Comparison of ENCODE assay signal across 7 cellular contexts in genomic region chr22:23451443-23452230, GRCh38.
DNase-seq lines count a peak whose midpoint lies in the region; ATAC-seq, FAIRE-seq and TF ChIP-seq lines count a peak whose summit lies in the region.
"Not testable (repeated sequence)": the region's sequence is repeated elsewhere in the genome, so short reads cannot be mapped to it uniquely, and the experiment has no call there.

No MANE protein-coding gene starts in this region.

- H3K36me3 ChIP-seq in esophagus muscularis mucosa; naive thymus-derived CD4-positive, alpha-beta T cell (ENCODE audit: control insufficient read depth in 2 of 3, insufficient read depth in 3 of 3, low read length in 3 of 3); ovary: not testable (repeated sequence)

- not testable (repeated sequence) for DNase-seq in CD4-positive, alpha-beta T cell; urothelium cell line (ENCODE audit: low spot score)
- DNase-seq in NCI-H2171 treated with DMSO at 0.1 percent for 48 hours (lab: John Stamatoyannopoulos, UW) (peak; percentile 26), esophagus muscularis mucosa (ENCODE audit: extremely low spot score) (peak; percentile 42), ovary (peak in 3 of 5 donors; percentile 66 to 73 (median 70))
- peak in 4 of 9 donors; percentile 6 to 51 (median 26) for DNase-seq in naive thymus-derived CD4-positive, alpha-beta T cell

- peak; percentile 68 for ATAC-seq in CD4-positive, alpha-beta T cell (ENCODE audit: poor library complexity)
- ATAC-seq in activated T-helper 17 cell treated with anti-CD3 and anti-CD28 coated beads, Interleukin-2, amount 50 U/mL, for 72 hours (replicated peaks): peak; percentile 31
- peak; percentile 53 for ATAC-seq in naive thymus-derived CD4-positive, alpha-beta T cell

- intact Hi-C loops in CD4-positive, alpha-beta T cell (cut with DNase I, micrococcal nuclease); esophagus muscularis mucosa (cut with DNase I); naive thymus-derived CD4-positive, alpha-beta T cell (cut with micrococcal nuclease): not testable (repeated sequence)
- intact Hi-C loops in ovary (cut with DNase I): loop anchor here in 1 of 4 donors (10.0 kb wide), 1 partner anchor 53 kb away; no protein-coding TSS in a partner anchor

- H3K4me3 Mint-ChIP-seq in CD4-positive, alpha-beta T cell; activated T-helper 17 cell treated with anti-CD3 and anti-CD28 coated beads, Interleukin-2, amount 50 U/mL, for 72 hours: not testable (repeated sequence)
- peak overlapping the region in 1 of 10 donors; percentile 49 for H3K4me3 Mint-ChIP-seq in naive thymus-derived CD4-positive, alpha-beta T cell

- TF ChIP-seq CTCF in CD4-positive, alpha-beta T cell (IDR thresholded peaks at IDR 0.05); esophagus muscularis mucosa (IDR thresholded peaks at IDR 0.05); ovary (IDR thresholded peaks at IDR 0.05): not testable (repeated sequence)

- not testable (repeated sequence) for H3K4me1 ChIP-seq in esophagus muscularis mucosa; naive thymus-derived CD4-positive, alpha-beta T cell (ENCODE audit: control insufficient read depth in 2 of 2, insufficient read depth in 2 of 2, low read length in 2 of 2); ovary (ENCODE audit: insufficient read depth)

- not testable (repeated sequence) for H3K27ac Mint-ChIP-seq in CD4-positive, alpha-beta T cell; activated T-helper 17 cell treated with anti-CD3 and anti-CD28 coated beads, Interleukin-2, amount 50 U/mL, for 72 hours; naive thymus-derived CD4-positive, alpha-beta T cell

- POLR2A ChIA-PET in CD4-positive, alpha-beta T cell (lab: Charles Lee); naive thymus-derived CD4-positive, alpha-beta T cell (lab: Charles Lee): not testable (repeated sequence)

- peak; percentile 83 for FAIRE-seq in urothelium cell line (lab: Jason Lieb, UNC)

- H3K27ac ChIP-seq in CD4-positive, alpha-beta T cell (ENCODE audit: low read depth, low read length); esophagus muscularis mucosa (replicated peaks in 1 of 4); naive thymus-derived CD4-positive, alpha-beta T cell (ENCODE audit: low read depth, low read length): not testable (repeated sequence)
- peak overlapping the region in 1 of 2 donors; percentile 73 for H3K27ac ChIP-seq in ovary

- H3K27me3 Mint-ChIP-seq in CD4-positive, alpha-beta T cell: peaks cover 21% of the 10 kb centered on the region
- H3K27me3 Mint-ChIP-seq in activated T-helper 17 cell treated with anti-CD3 and anti-CD28 coated beads, Interleukin-2, amount 50 U/mL, for 72 hours: peaks cover 20% of the 10 kb centered on the region
- H3K27me3 Mint-ChIP-seq in naive thymus-derived CD4-positive, alpha-beta T cell: peaks cover 13 to 21% (median 17%) of the 10 kb centered on the region in 5 donors

- 78% methylated on average over 20 of the region's 30 CpGs for WGBS in esophagus muscularis mucosa
- 32 to 47% (median 35%) methylated on average over 30 of the region's 30 CpGs for WGBS in ovary, 3 donors

- H3K27me3 ChIP-seq in CD4-positive, alpha-beta T cell (ENCODE audit: control insufficient read depth, insufficient read depth, low read length); naive thymus-derived CD4-positive, alpha-beta T cell (ENCODE audit: control insufficient read depth in 2 of 2, insufficient read depth in 2 of 2, low read length in 2 of 2); ovary: not testable (repeated sequence)
- peaks cover 0 to 16% (median 0%) of the 10 kb centered on the region in 4 donors for H3K27me3 ChIP-seq in esophagus muscularis mucosa

- not testable (repeated sequence) for H3K36me3 Mint-ChIP-seq in CD4-positive, alpha-beta T cell (ENCODE audit: low read depth); activated T-helper 17 cell treated with anti-CD3 and anti-CD28 coated beads, Interleukin-2, amount 50 U/mL, for 72 hours (ENCODE audit: low read depth); naive thymus-derived CD4-positive, alpha-beta T cell

- not testable (repeated sequence) for H3K9me3 ChIP-seq in CD4-positive, alpha-beta T cell (ENCODE audit: control insufficient read depth, low read length); esophagus muscularis mucosa; naive thymus-derived CD4-positive, alpha-beta T cell (ENCODE audit: control insufficient read depth in 2 of 3, low read length in 3 of 3); ovary

- not testable (repeated sequence) for H3K4me1 Mint-ChIP-seq in CD4-positive, alpha-beta T cell (ENCODE audit: low read depth); activated T-helper 17 cell treated with anti-CD3 and anti-CD28 coated beads, Interleukin-2, amount 50 U/mL, for 72 hours
- H3K4me1 Mint-ChIP-seq in naive thymus-derived CD4-positive, alpha-beta T cell: peaks cover 0 to 19% (median 3%) of the 10 kb centered on the region in 7 donors

- TF ChIP-seq EP300 in esophagus muscularis mucosa (IDR thresholded peaks at IDR 0.05); ovary (IDR thresholded peaks at IDR 0.05): not testable (repeated sequence)

- not testable (repeated sequence) for H3K9me3 Mint-ChIP-seq in CD4-positive, alpha-beta T cell; activated T-helper 17 cell treated with anti-CD3 and anti-CD28 coated beads, Interleukin-2, amount 50 U/mL, for 72 hours; naive thymus-derived CD4-positive, alpha-beta T cell

- not testable (repeated sequence) for TF ChIP-seq POLR2A in esophagus muscularis mucosa (IDR thresholded peaks at IDR 0.05; ENCODE audit: low read depth); ovary (IDR thresholded peaks at IDR 0.05)

- CTCF ChIA-PET in CD4-positive, alpha-beta T cell (lab: Charles Lee); naive thymus-derived CD4-positive, alpha-beta T cell (lab: Charles Lee): not testable (repeated sequence)

- not testable (repeated sequence) for H3K4me3 ChIP-seq in esophagus muscularis mucosa; naive thymus-derived CD4-positive, alpha-beta T cell (ENCODE audit: low read length); ovary
